ENCODE assay signal across 8 cellular contexts in the genomic region with DNA sequence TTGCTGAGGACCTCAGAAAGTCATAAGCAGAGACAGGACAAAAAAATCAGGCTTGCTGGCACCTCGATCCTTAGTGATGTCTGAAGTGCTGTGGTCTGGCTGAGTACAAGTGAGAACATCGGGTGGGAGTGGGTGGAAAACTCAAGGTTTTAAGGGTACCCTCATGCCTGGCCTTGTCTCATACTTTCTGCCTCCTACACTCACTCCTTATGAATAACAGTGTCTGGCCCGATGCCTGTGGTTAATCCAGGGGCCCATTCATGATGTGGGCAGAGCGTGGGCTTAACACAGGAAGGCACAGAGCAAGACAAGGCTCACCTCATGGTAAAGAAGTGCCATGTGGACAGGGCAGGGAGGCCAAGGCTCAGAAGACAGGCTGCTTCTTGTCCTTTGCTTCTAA. TPM values are rescaled to one million over a fixed set of nuclear protein-coding genes. Genes with fewer than 3 reads are reported as not detected.
A peak's percentile ranks its signal among the peaks of the same experiment; 100 is the strongest.
DNase-seq lines count a peak whose midpoint lies in the region; ATAC-seq and TF ChIP-seq lines count a peak whose summit lies in the region.

No MANE protein-coding gene starts in this region.

- H3K79me2 ChIP-seq in hepatocyte (no peaks in the 10 kb centered on the region), mesendoderm (ENCODE audit: control insufficient read depth, insufficient read depth, low read length) (no peaks in the 10 kb centered on the region)

- no peak overlapping the region for H3K4me3 Mint-ChIP-seq in activated CD8-positive, alpha-beta T cell treated with anti-CD3 and anti-CD28 coated beads, Interleukin-2, amount 10 ng/mL, durations not matched to agents 7 days and 5 days

- CTCF ChIA-PET in activated CD8-positive, alpha-beta T cell treated with anti-CD3 and anti-CD28 coated beads, Interleukin-2, amount 10 ng/mL, durations not matched to agents 7 days and 5 days (lab: Charles Lee): interaction anchor here (1.0 to 1.5 kb wide), 2 partner anchors 25 to 38 kb away, joined by 3 to 5 read pairs; a partner anchor contains a TSS

- no peak overlapping the region for H4K8ac ChIP-seq in mesendoderm (ENCODE audit: low read depth, low read length)

- H4K5ac ChIP-seq in mesendoderm (ENCODE audit: low read length): no peak overlapping the region

- no peak overlapping the region for H3K56ac ChIP-seq in mesendoderm (ENCODE audit: low read length)

- WGBS in hepatocyte (ENCODE audit: low lambda C conversion rate, missing lambda C conversion rate): 85% methylated on average over 4 of the region's 4 CpGs
- no CpG with 5 or more reads among the region's 4 CpGs for WGBS in mesendoderm (ENCODE audit: extremely low coverage, insufficient coverage, low lambda C conversion rate)

- H3K4me3 ChIP-seq in hepatocyte (no peak overlapping the region), mesendoderm (ENCODE audit: low read length) (no peak overlapping the region)

- no peak overlapping the region for H2BK15ac ChIP-seq in mesendoderm (replicated peaks; ENCODE audit: low read depth)

- no peaks in the 10 kb centered on the region for H4K20me1 ChIP-seq in hepatocyte (ENCODE audit: insufficient read depth, poor library complexity, severe bottlenecking)

- no peak overlapping the region for H2BK120ac ChIP-seq in mesendoderm (ENCODE audit: low read depth, low read length)

- H3K4ac ChIP-seq in mesendoderm (ENCODE audit: low read depth, low read length): no peak overlapping the region

- no peak overlapping the region for H2AFZ ChIP-seq in hepatocyte

- no peak overlapping the region for H3K18ac ChIP-seq in mesendoderm (ENCODE audit: low read length)

- H3K27ac ChIP-seq in hepatocyte (peak overlapping the region; percentile 69), mesendoderm (ENCODE audit: low read depth, low read length) (no peak overlapping the region)

- H3K27me3 ChIP-seq in hepatocyte (no peaks in the 10 kb centered on the region), mesendoderm (ENCODE audit: insufficient read depth, low read length, poor library complexity) (no peaks in the 10 kb centered on the region)

- no peak overlapping the region for H3K23ac ChIP-seq in mesendoderm (ENCODE audit: low read length)

- H3K9me3 Mint-ChIP-seq in activated CD8-positive, alpha-beta T cell treated with anti-CD3 and anti-CD28 coated beads, Interleukin-2, amount 10 ng/mL, durations not matched to agents 7 days and 5 days (ENCODE audit: insufficient read depth): no peaks in the 10 kb centered on the region

- peaks cover 33% of the 10 kb centered on the region for H3K36me3 Mint-ChIP-seq in activated CD8-positive, alpha-beta T cell treated with anti-CD3 and anti-CD28 coated beads, Interleukin-2, amount 10 ng/mL, durations not matched to agents 7 days and 5 days (ENCODE audit: low read depth)

- no peak overlapping the region for H2BK5ac ChIP-seq in mesendoderm (ENCODE audit: low read length)

- H3K27me3 Mint-ChIP-seq in activated CD8-positive, alpha-beta T cell treated with anti-CD3 and anti-CD28 coated beads, Interleukin-2, amount 10 ng/mL, durations not matched to agents 7 days and 5 days (ENCODE audit: low read depth): no peaks in the 10 kb centered on the region

- DNase-seq in activated CD8-positive, alpha-beta T cell treated with anti-CD3 and anti-CD28 coated beads, Interleukin-2, amount 10 ng/mL, durations not matched to agents 7 days and 5 days: no peak
- DNase-seq in hepatocyte (ENCODE audit: low spot score): no peak
- DNase-seq in stimulated activated CD8-positive, alpha-beta memory T cell treated with anti-CD3 and anti-CD28 coated beads, Interleukin-12 subunit alpha, Interleukin-12 subunit beta, amount 100 ng/mL, for 24 hours (ENCODE audit: extremely low read depth): peak; percentile 34
- no peak for DNase-seq in mesendoderm
- DNase-seq in COLO668 (lab: John Stamatoyannopoulos, UW; ENCODE audit: unreplicated experiment): no peak

- H3K9ac ChIP-seq in mesendoderm (ENCODE audit: low read length): no peak overlapping the region

- ATAC-seq in GM21529 (IDR thresholded peaks at IDR 0.05; ENCODE audit: unreplicated experiment): peak; percentile 27
- peak; percentile 66 for ATAC-seq in activated CD8-positive, alpha-beta T cell treated with anti-CD3 and anti-CD28 coated beads, Interleukin-2, amount 10 ng/mL, durations not matched to agents 7 days and 5 days
- no peak for ATAC-seq in GM18909 (IDR thresholded peaks at IDR 0.05; ENCODE audit: poor library complexity, unreplicated experiment)
- ATAC-seq in GM18517 (IDR thresholded peaks at IDR 0.05; ENCODE audit: unreplicated experiment): no peak

- H3K4me2 ChIP-seq in hepatocyte (no peak overlapping the region), mesendoderm (ENCODE audit: low read length) (no peak overlapping the region)

- no peaks in the 10 kb centered on the region for H3K9me2 ChIP-seq in hepatocyte (replicated peaks; ENCODE audit: insufficient read depth)

- TF ChIP-seq CTCF in hepatocyte (IDR thresholded peaks at IDR 0.05; ENCODE audit: poor library complexity): no peak

- POLR2A ChIA-PET in activated CD8-positive, alpha-beta T cell treated with anti-CD3 and anti-CD28 coated beads, Interleukin-2, amount 10 ng/mL, durations not matched to agents 7 days and 5 days (lab: Charles Lee): interaction anchor here (1.3 to 2.5 kb wide), 4 partner anchors 37 to 51 kb away, joined by 4 to 9 read pairs (median 6); a partner anchor contains a TSS

- H3K9me3 ChIP-seq in hepatocyte (ENCODE audit: low read depth): no peaks in the 10 kb centered on the region

- H3K4me1 ChIP-seq in hepatocyte (ENCODE audit: insufficient read depth): peaks cover 24% of the 10 kb centered on the region
- H3K4me1 ChIP-seq in mesendoderm (ENCODE audit: control insufficient read depth, low read depth, low read length): no peaks in the 10 kb centered on the region

- H3K4me1 Mint-ChIP-seq in activated CD8-positive, alpha-beta T cell treated with anti-CD3 and anti-CD28 coated beads, Interleukin-2, amount 10 ng/mL, durations not matched to agents 7 days and 5 days (ENCODE audit: low read depth): peaks cover 26% of the 10 kb centered on the region

- H3K79me1 ChIP-seq in mesendoderm (ENCODE audit: low read length): no peaks in the 10 kb centered on the region

- no peaks in the 10 kb centered on the region for H3K36me3 ChIP-seq in hepatocyte (replicated peaks; ENCODE audit: insufficient read depth, low read depth)
- peaks cover 1% of the 10 kb centered on the region for H3K36me3 ChIP-seq in mesendoderm (ENCODE audit: control insufficient read depth, insufficient read depth, low read length)

- H2AK5ac ChIP-seq in mesendoderm (ENCODE audit: low read length): no peak overlapping the region

- H3K27ac Mint-ChIP-seq in activated CD8-positive, alpha-beta T cell treated with anti-CD3 and anti-CD28 coated beads, Interleukin-2, amount 10 ng/mL, durations not matched to agents 7 days and 5 days: no peak overlapping the region

RNA-seq across cellular contexts. Expression of a gene that starts 11.0 kb away (rescaled TPM):
- total RNA-seq in activated CD8-positive, alpha-beta T cell treated with anti-CD3 and anti-CD28 coated beads, Interleukin-2, amount 10 ng/mL, durations not matched to agents 7 days and 5 days: 1 to 10 TPM; 2.9 TPM
- 0.36 and 0.80 TPM in 2 replicates for total RNA-seq in hepatocyte
- polyA plus RNA-seq in hepatocyte: not detected in 2 replicates
- polyA plus RNA-seq in mesendoderm (2013, experiment 1 of 2): 0.18 TPM
- polyA plus RNA-seq in mesendoderm (2013, experiment 2 of 2): 0.28 TPM

RNA-seq across cellular contexts. Expression of a gene that starts 37.2 kb away (rescaled TPM):
- total RNA-seq in activated CD8-positive, alpha-beta T cell treated with anti-CD3 and anti-CD28 coated beads, Interleukin-2, amount 10 ng/mL, durations not matched to agents 7 days and 5 days: 100 to 1,000 TPM; 205 to 218 TPM
- total RNA-seq in hepatocyte: 8.0 and 9.3 TPM in 2 replicates
- polyA plus RNA-seq in hepatocyte: 34.9 and 60.7 TPM in 2 replicates
- polyA plus RNA-seq in mesendoderm (2013, experiment 1 of 2): 47.4 TPM
- polyA plus RNA-seq in mesendoderm (2013, experiment 2 of 2): 47.6 TPM

Comparison
In these comparisons a context has a peak if more than half of its experiments do, and no peak if none do; other contexts are left out.
1. ATAC-seq: peak in GM21529 (single experiment) and activated CD8-positive, alpha-beta T cell treated with anti-CD3 and anti-CD28 coated beads, Interleukin-2, amount 10 ng/mL, durations not matched to agents 7 days and 5 days (single experiment); none in GM18909 (single experiment) and GM18517 (single experiment).
2. RNA of a gene that starts 37.2 kb away (total RNA-seq): 205 to 218 TPM in activated CD8-positive, alpha-beta T cell treated with anti-CD3 and anti-CD28 coated beads, Interleukin-2, amount 10 ng/mL, durations not matched to agents 7 days and 5 days; 8.0 to 9.3 TPM in hepatocyte; every median in the first group is over 10 times any median in the second.